Comparison of ENCODE assay signal across 27 cellular contexts in genomic region chr9:15021146-15021545, GRCh38.
"Had no signal": no experiment of that assay in that cellular context is flagged by ENCODE, and none has a peak within 500 bp of the region (broad histone marks: within the 10 kb centered on the region; RNA-seq: fewer than 3 reads in every experiment).

No MANE protein-coding gene starts in this region.

- H3K4me3 ChIP-seq: stomach, suprapubic skin, testis, thoracic aorta, thyroid gland, tibial artery, tibial nerve, transverse colon, upper lobe of left lung, upper lobe of right lung, uterus, vagina had no signal

- H3K36me3 ChIP-seq: stomach, suprapubic skin, thoracic aorta, thyroid gland, tibial artery, transverse colon, upper lobe of left lung, upper lobe of right lung, uterus, vagina had no signal

- FAIRE-seq: urothelium cell line had no signal

- H3K27ac ChIP-seq: stomach, suprapubic skin, testis, thoracic aorta, thyroid gland, tibial artery, tibial nerve, transverse colon, upper lobe of left lung, upper lobe of right lung, uterus, vagina had no signal

- H3K9me3 ChIP-seq: stomach, suprapubic skin, testis, thoracic aorta, thyroid gland, tibial artery, tibial nerve, upper lobe of left lung, upper lobe of right lung, uterus, vagina had no signal

- DNase-seq: stimulated activated CD4-positive, alpha-beta T cell treated with anti-CD3 and anti-CD28 coated beads, Interleukin-2, amount 100 ng/mL, for 48 hours; stimulated activated CD4-positive, alpha-beta T cell treated with anti-CD3 and anti-CD28 coated beads, Interleukin-4, amount 100 ng/mL, for 1 hour; stimulated activated CD4-positive, alpha-beta T cell treated with anti-CD3 and anti-CD28 coated beads, Interleukin-4, amount 100 ng/mL, for 24 hours; stimulated activated CD4-positive, alpha-beta T cell treated with anti-CD3 and anti-CD28 coated beads, Interleukin-4, amount 100 ng/mL, for 4 hours; stimulated activated CD8-positive, alpha-beta memory T cell treated with anti-CD3 and anti-CD28 coated beads, Interleukin-4, amount 100 ng/mL, for 48 hours; stimulated activated naive B cell treated with anti-CD40 and anti-IgM and Interleukin-4, amounts not matched to agents 10 μg/mL and 1 μg/mL and 100 μg/mL, for 72 hours; stimulated activated naive CD4-positive, alpha-beta T cell; stimulated activated naive CD4-positive, alpha-beta T cell treated with Interleukin-2 at 50 U/mL for 16 hours; stimulated activated naive CD8-positive, alpha-beta T cell treated with anti-CD3 and anti-CD28 coated beads, Interleukin-15, amount 100 ng/mL, for 72 hours; stimulated activated naive CD8-positive, alpha-beta T cell treated with anti-CD3 and anti-CD28 coated beads, Interleukin-15, Interleukin-2, amounts not matched to agents 100 U/mL and 50 U/mL, for 24 hours; stomach; substantia nigra; testis; thyroid gland; tibial artery; transverse colon; trophoblast cell; upper lobe of left lung; upper lobe of right lung; uterus had no signal

- ATAC-seq: stimulated activated effector memory CD8-positive, alpha-beta T cell treated with anti-CD3 and anti-CD28 coated beads, Interleukin-12 subunit alpha, Interleukin-12 subunit beta, amount 100 ng/mL, for 72 hours; stimulated activated memory B cell treated with anti-CD40 and anti-IgM and Interleukin-4, amounts not matched to agents 10 μg/mL and 1 μg/mL and 100 μg/mL, for 72 hours; stimulated activated naive B cell treated with anti-CD40 and anti-IgM and Interleukin-4, amounts not matched to agents 10 μg/mL and 1 μg/mL and 100 μg/mL, for 72 hours; stimulated activated naive CD8-positive, alpha-beta T cell treated with anti-CD3 and anti-CD28 coated beads, Interleukin-15, amount 100 ng/mL, for 72 hours; stimulated activated naive CD8-positive, alpha-beta T cell treated with anti-CD3 and anti-CD28 coated beads, Interleukin-15, Interleukin-2, amounts not matched to agents 100 U/mL and 50 U/mL, for 24 hours; upper lobe of right lung had no signal

- H3K4me1 ChIP-seq: stomach, suprapubic skin, testis, thyroid gland, tibial artery, tibial nerve, transverse colon, upper lobe of left lung, upper lobe of right lung, uterus, vagina had no signal

- H3K27me3 ChIP-seq: stomach, suprapubic skin, testis, thyroid gland, tibial artery, tibial nerve, transverse colon, upper lobe of left lung, upper lobe of right lung, uterus, vagina had no signal
